In the genomic region with DNA sequence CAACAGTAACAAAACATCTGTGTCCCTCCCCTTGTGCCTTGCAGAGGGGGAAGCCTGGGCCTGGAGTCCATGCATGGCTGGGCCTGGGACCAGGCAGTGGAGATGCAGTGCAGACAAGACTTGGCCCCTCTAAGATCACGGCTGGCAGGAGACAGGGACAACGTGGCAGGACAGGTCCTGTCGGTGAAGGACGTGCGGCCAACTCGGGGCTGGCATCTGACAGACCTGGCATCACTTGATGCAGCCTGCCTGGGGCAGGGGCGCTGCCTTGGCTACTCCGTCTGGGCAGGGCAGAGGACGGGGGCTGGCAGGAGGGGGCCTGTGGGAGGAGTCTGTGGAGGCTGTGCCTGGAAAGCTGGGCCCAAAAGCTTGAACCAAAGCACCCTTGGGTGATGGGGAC, we compare ENCODE assay signal across 16 cellular contexts.
"Had no signal": no experiment of that assay in that cellular context is flagged by ENCODE, and none has a peak within 500 bp of the region (broad histone marks: within the 10 kb centered on the region; RNA-seq: fewer than 3 reads in every experiment).

No MANE protein-coding gene starts in this region.

- H3K27ac Mint-ChIP-seq: activated CD4-positive, alpha-beta T cell treated with anti-CD3 and anti-CD28 coated beads, Interleukin-2, amount 10 ng/mL, durations not matched to agents 24 days and 14 days; activated naive CD8-positive, alpha-beta T cell treated with anti-CD3 and anti-CD28 coated beads for 36 hours; memory B cell; nephron; stimulated activated effector memory CD8-positive, alpha-beta T cell treated with anti-CD3 and anti-CD28 coated beads, Interleukin-12 subunit alpha, Interleukin-12 subunit beta, amount 100 ng/mL, for 72 hours had no signal

- DNase-seq: activated CD4-positive, alpha-beta T cell treated with anti-CD3 and anti-CD28 coated beads, Interleukin-2, amount 10 ng/mL, durations not matched to agents 24 days and 14 days; activated naive CD8-positive, alpha-beta T cell treated with anti-CD3 and anti-CD28 coated beads for 36 hours; brain microvascular endothelial cell; cerebellar nuclear complex; foreskin fibroblast; glutamatergic neuron; small intestine; T1000 had no signal

- H3K9me3 Mint-ChIP-seq: activated CD4-positive, alpha-beta T cell treated with anti-CD3 and anti-CD28 coated beads, Interleukin-2, amount 10 ng/mL, durations not matched to agents 24 days and 14 days; activated naive CD8-positive, alpha-beta T cell treated with anti-CD3 and anti-CD28 coated beads for 36 hours; memory B cell; stimulated activated effector memory CD8-positive, alpha-beta T cell treated with anti-CD3 and anti-CD28 coated beads, Interleukin-12 subunit alpha, Interleukin-12 subunit beta, amount 100 ng/mL, for 72 hours had no signal

- H3K9me3 ChIP-seq: left lung, pancreas had no signal

- H3K27ac ChIP-seq: brain microvascular endothelial cell, left lung, pancreas, tibial nerve, WERI-Rb-1 had no signal

- H3K4me3 ChIP-seq: left lung, pancreas, tibial nerve had no signal

- H3K36me3 ChIP-seq: brain microvascular endothelial cell, left lung, pancreas, tibial nerve, WERI-Rb-1 had no signal

- H3K36me3 Mint-ChIP-seq: activated naive CD8-positive, alpha-beta T cell treated with anti-CD3 and anti-CD28 coated beads for 36 hours; memory B cell; stimulated activated effector memory CD8-positive, alpha-beta T cell treated with anti-CD3 and anti-CD28 coated beads, Interleukin-12 subunit alpha, Interleukin-12 subunit beta, amount 100 ng/mL, for 72 hours had no signal

- H3K27me3 Mint-ChIP-seq: activated CD4-positive, alpha-beta T cell treated with anti-CD3 and anti-CD28 coated beads, Interleukin-2, amount 10 ng/mL, durations not matched to agents 24 days and 14 days; activated naive CD8-positive, alpha-beta T cell treated with anti-CD3 and anti-CD28 coated beads for 36 hours had no signal

- ATAC-seq: esophagus mucosa; left lung; pancreas; stimulated activated effector memory CD8-positive, alpha-beta T cell treated with anti-CD3 and anti-CD28 coated beads, Interleukin-12 subunit alpha, Interleukin-12 subunit beta, amount 100 ng/mL, for 72 hours had no signal

- H3K4me1 ChIP-seq: left lung, pancreas, tibial nerve had no signal

- H3K4me3 Mint-ChIP-seq: activated CD4-positive, alpha-beta T cell treated with anti-CD3 and anti-CD28 coated beads, Interleukin-2, amount 10 ng/mL, durations not matched to agents 24 days and 14 days; activated naive CD8-positive, alpha-beta T cell treated with anti-CD3 and anti-CD28 coated beads for 36 hours; memory B cell; nephron; stimulated activated effector memory CD8-positive, alpha-beta T cell treated with anti-CD3 and anti-CD28 coated beads, Interleukin-12 subunit alpha, Interleukin-12 subunit beta, amount 100 ng/mL, for 72 hours had no signal

- H3K4me1 Mint-ChIP-seq: activated CD4-positive, alpha-beta T cell treated with anti-CD3 and anti-CD28 coated beads, Interleukin-2, amount 10 ng/mL, durations not matched to agents 24 days and 14 days; activated naive CD8-positive, alpha-beta T cell treated with anti-CD3 and anti-CD28 coated beads for 36 hours; memory B cell; nephron; stimulated activated effector memory CD8-positive, alpha-beta T cell treated with anti-CD3 and anti-CD28 coated beads, Interleukin-12 subunit alpha, Interleukin-12 subunit beta, amount 100 ng/mL, for 72 hours had no signal
